ENCODE assay signal across 20 cellular contexts in the genomic region with DNA sequence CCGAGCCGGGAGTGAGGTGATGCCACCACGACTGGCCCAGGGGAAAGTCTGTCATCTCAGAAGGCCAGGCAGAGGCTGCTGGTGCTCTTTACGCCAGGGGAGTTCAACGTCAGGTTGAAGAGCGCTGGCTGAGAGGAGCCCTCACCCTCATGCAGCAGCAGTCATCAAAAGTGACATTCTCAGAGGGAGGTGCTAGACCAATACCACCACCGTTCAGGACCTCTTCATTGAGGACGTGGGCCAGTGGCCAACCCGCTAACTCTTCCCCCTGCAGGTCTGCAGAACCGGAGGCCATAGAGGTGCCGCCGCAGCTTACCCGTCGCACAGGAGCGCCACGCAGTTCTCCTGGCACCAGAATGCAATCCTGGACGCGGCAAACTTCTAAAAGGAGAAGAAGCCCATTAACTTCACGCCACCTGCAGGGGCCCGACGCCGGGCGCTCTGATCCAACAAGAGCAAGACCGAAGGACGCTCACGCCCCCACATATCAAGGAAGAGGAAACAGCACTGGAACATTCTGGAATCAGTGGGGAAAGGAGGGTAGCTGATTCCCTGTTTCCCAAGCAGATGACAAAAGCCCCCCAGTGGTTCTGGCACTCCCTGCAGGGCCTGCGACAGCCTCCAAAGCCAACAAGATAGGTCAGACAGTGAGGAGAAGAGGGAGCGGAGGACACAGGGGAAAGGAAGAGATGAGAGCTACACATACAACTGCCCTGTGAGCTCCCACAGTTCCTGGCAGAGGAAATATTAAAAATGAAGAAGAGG.
"Had no signal": no experiment of that assay in that cellular context is flagged by ENCODE, and none has a peak within 500 bp of the region (broad histone marks: within the 10 kb centered on the region; RNA-seq: fewer than 3 reads in every experiment).

No MANE protein-coding gene starts in this region.

- DNase-seq: activated CD4-positive, CD25-positive, alpha-beta regulatory T cell; activated CD8-positive, alpha-beta memory T cell treated with anti-CD3 and anti-CD28 coated beads, Interleukin-2, amount 50 U/mL, for 48 hours; activated CD8-positive, alpha-beta T cell treated with anti-CD3 and anti-CD28 coated beads, Interleukin-2, amount 10 ng/mL, durations not matched to agents 7 days and 5 days; activated effector memory CD4-positive, alpha-beta T cell treated with anti-CD3 and anti-CD28 coated beads, Interleukin-2, amount 50 U/mL, for 16 hours; activated naive CD4-positive, alpha-beta T cell treated with Interleukin-2 at 50 U/mL for 16 hours; activated naive CD8-positive, alpha-beta T cell treated with anti-CD3 and anti-CD28 coated beads for 36 hours; activated T-cell treated with anti-CD3 and anti-CD28 coated beads, Interleukin-2, amount 50 U/mL, for 24 hours; brain microvascular endothelial cell; Kasumi-1; NCI-H146; NCI-H187 treated with DMSO at 0.1 percent for 48 hours; NCI-H2081 treated with DMSO at 0.1 percent for 48 hours; NCI-H446; NCI-H524; PC-3; SIG-M5; T-cell; T-helper 2 cell; T1000 had no signal

- H3K27me3 ChIP-seq: brain microvascular endothelial cell, cardiac muscle cell had no signal

- H3K27ac ChIP-seq: brain microvascular endothelial cell, cardiac muscle cell had no signal

- H3K4me3 ChIP-seq: cardiac muscle cell had no signal
